In the genomic region with DNA sequence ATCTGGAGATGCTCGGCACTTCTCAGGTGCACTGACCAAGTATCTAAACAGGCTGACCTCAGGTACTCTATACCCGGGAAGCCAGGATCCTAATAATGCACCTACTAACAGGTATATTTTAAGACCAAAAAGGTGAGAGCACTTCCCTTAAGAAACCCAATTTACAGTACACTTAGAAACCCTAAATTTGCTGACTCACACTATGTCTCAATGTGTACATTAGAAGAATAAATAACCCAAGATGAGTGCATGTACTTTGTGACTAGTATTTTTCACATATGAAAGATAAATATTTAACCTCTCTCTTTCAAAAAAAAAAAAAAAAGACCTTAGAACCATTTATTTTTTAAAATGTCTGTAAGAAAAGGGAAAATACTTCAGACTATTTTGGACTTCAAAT, we compare ENCODE assay signal across 16 cellular contexts.
DNase-seq lines count a peak whose midpoint lies in the region; ATAC-seq and TF ChIP-seq lines count a peak whose summit lies in the region.
"Had no signal": no experiment of that assay in that cellular context is flagged by ENCODE, and none has a peak within 500 bp of the region (broad histone marks: within the 10 kb centered on the region; RNA-seq: fewer than 3 reads in every experiment).

No MANE protein-coding gene starts in this region.

- no peak for DNase-seq in activated CD4-positive, alpha-beta T cell treated with anti-CD3 and anti-CD28 coated beads for 36 hours
- DNase-seq in activated CD4-positive, alpha-beta T cell treated with anti-CD3 and anti-CD28 coated beads for 48 hours: no peak
- no peak for DNase-seq in CD4-positive, alpha-beta memory T cell
- no peak for DNase-seq in T-cell
- DNase-seq in lower lobe of right lung: no peak
- no peak for DNase-seq in SKM-1 treated with dmso at 0.1 percent for 144 hours (lab: John Stamatoyannopoulos, UW; ENCODE audit: unreplicated experiment)
- DNase-seq: C1 segment of cervical spinal cord, H7, kidney, NCI-H187, stomach had no signal

- TF ChIP-seq CTCF in lower lobe of right lung (IDR thresholded peaks at IDR 0.05): no peak

- H3K27ac ChIP-seq in CD4-positive, alpha-beta memory T cell (ENCODE audit: low read depth, low read length): no peak overlapping the region
- H3K27ac ChIP-seq in lower lobe of right lung: no peak overlapping the region
- H3K27ac ChIP-seq: hepatocyte had no signal

- no peaks in the 10 kb centered on the region for H3K9me3 ChIP-seq in CD4-positive, alpha-beta memory T cell (ENCODE audit: control insufficient read depth in 1 of 2, low read length in 2 of 2)
- H3K9me3 ChIP-seq in lower lobe of right lung: no peaks in the 10 kb centered on the region
- H3K9me3 ChIP-seq: stomach, upper lobe of left lung had no signal

- no peak for ATAC-seq in activated CD4-positive, alpha-beta T cell treated with anti-CD3 and anti-CD28 coated beads for 36 hours
- no peak for ATAC-seq in T-cell (replicated peaks in 1 of 4)
- peak; percentile 50 to 85 for ATAC-seq in lower lobe of right lung
- no peak for ATAC-seq in HG03442 (IDR thresholded peaks at IDR 0.05; ENCODE audit: unreplicated experiment)
- no peak for ATAC-seq in HG03439 (IDR thresholded peaks at IDR 0.05; ENCODE audit: unreplicated experiment)

- H3K4me3 ChIP-seq in CD4-positive, alpha-beta memory T cell (ENCODE audit: low read length in 2 of 2): no peak overlapping the region
- H3K4me3 ChIP-seq in lower lobe of right lung: no peak overlapping the region
- H3K4me3 ChIP-seq: hepatocyte, stomach, upper lobe of left lung had no signal

- peaks cover 2% of the 10 kb centered on the region for H3K9me3 Mint-ChIP-seq in activated CD4-positive, alpha-beta T cell treated with anti-CD3 and anti-CD28 coated beads for 36 hours (ENCODE audit: low read depth)
- no peaks in the 10 kb centered on the region for H3K9me3 Mint-ChIP-seq in CD4-positive, alpha-beta memory T cell
- no peaks in the 10 kb centered on the region for H3K9me3 Mint-ChIP-seq in T-cell
- H3K9me3 Mint-ChIP-seq: dendritic cell treated with granulocyte-macrophage colony-stimulating factor and Interleukin-4, amounts not matched to agents 40 ng/mL and 50 ng/mL, for 4 days had no signal

- intact Hi-C loops in activated CD4-positive, alpha-beta T cell treated with anti-CD3 and anti-CD28 coated beads for 36 hours (cut with DNase I, micrococcal nuclease): loop anchor here (5.0 to 10.0 kb wide), 7 partner anchors 119 to 1381 kb away; partner anchors contain the start of genes TSHZ1 (in 1 of the 2), ZNF236 (in 1 of the 2) and ZNF516 (in 1 of the 2)
- intact Hi-C loops in CD4-positive, alpha-beta memory T cell (cut with micrococcal nuclease): no loop called here
- intact Hi-C loops in lower lobe of right lung (cut with DNase I): no loop called here

- POLR2A ChIA-PET in activated CD4-positive, alpha-beta T cell treated with anti-CD3 and anti-CD28 coated beads for 36 hours (lab: Charles Lee): no interaction called here
- POLR2A ChIA-PET in CD4-positive, alpha-beta memory T cell (lab: Charles Lee; ENCODE audit: partially characterized antibody): no interaction called here
- POLR2A ChIA-PET in T-cell (lab: Charles Lee): no interaction called here

- peaks cover 50% of the 10 kb centered on the region for H3K4me1 Mint-ChIP-seq in activated CD4-positive, alpha-beta T cell treated with anti-CD3 and anti-CD28 coated beads for 36 hours
- H3K4me1 Mint-ChIP-seq in CD4-positive, alpha-beta memory T cell: peaks cover 31 to 47% (median 42%) of the 10 kb centered on the region in 4 donors
- H3K4me1 Mint-ChIP-seq in T-cell: peaks cover 49 to 55% (median 52%) of the 10 kb centered on the region in 3 donors

- H3K4me1 ChIP-seq in CD4-positive, alpha-beta memory T cell (ENCODE audit: insufficient read depth, low read length): peaks cover 39% of the 10 kb centered on the region
- H3K4me1 ChIP-seq in lower lobe of right lung: peaks cover 7% of the 10 kb centered on the region

- H3K4me3 Mint-ChIP-seq in activated CD4-positive, alpha-beta T cell treated with anti-CD3 and anti-CD28 coated beads for 36 hours: no peak overlapping the region
- peak overlapping the region in 1 of 8 donors; percentile 2 for H3K4me3 Mint-ChIP-seq in CD4-positive, alpha-beta memory T cell
- peak overlapping the region in 2 of 3 donors; percentile 6 to 66 for H3K4me3 Mint-ChIP-seq in T-cell
- H3K4me3 Mint-ChIP-seq: dendritic cell treated with granulocyte-macrophage colony-stimulating factor and Interleukin-4, amounts not matched to agents 40 ng/mL and 50 ng/mL, for 4 days had no signal

- H3K27me3 ChIP-seq in CD4-positive, alpha-beta memory T cell (ENCODE audit: insufficient read depth, low read length): no peaks in the 10 kb centered on the region
- no peaks in the 10 kb centered on the region for H3K27me3 ChIP-seq in lower lobe of right lung (ENCODE audit: low read depth)
- H3K27me3 ChIP-seq: hepatocyte, stomach, upper lobe of left lung had no signal

- H3K36me3 Mint-ChIP-seq in activated CD4-positive, alpha-beta T cell treated with anti-CD3 and anti-CD28 coated beads for 36 hours (ENCODE audit: low read depth): peaks cover 11% of the 10 kb centered on the region
- no peaks in the 10 kb centered on the region for H3K36me3 Mint-ChIP-seq in CD4-positive, alpha-beta memory T cell
- peaks cover 4% of the 10 kb centered on the region for H3K36me3 Mint-ChIP-seq in T-cell

- CTCF ChIA-PET in activated CD4-positive, alpha-beta T cell treated with anti-CD3 and anti-CD28 coated beads for 36 hours (lab: Charles Lee): interaction anchor here (0.6 to 0.7 kb wide), 2 partner anchors 294 to 698 kb away, joined by 3 read pairs; no protein-coding TSS in a partner anchor
- CTCF ChIA-PET in CD4-positive, alpha-beta memory T cell (lab: Charles Lee; ENCODE audit: partially characterized antibody): interaction anchor here (0.7 kb wide), 1 partner anchor 325 kb away, joined by 3 read pairs; no protein-coding TSS in a partner anchor
- CTCF ChIA-PET in T-cell (lab: Charles Lee): interaction anchor here in 1 of 2 donors (0.7 kb wide), 1 partner anchor 111 kb away, joined by 3 read pairs; no protein-coding TSS in a partner anchor

- H3K27ac Mint-ChIP-seq in activated CD4-positive, alpha-beta T cell treated with anti-CD3 and anti-CD28 coated beads for 36 hours: peak overlapping the region; percentile 72
- peak overlapping the region in 4 of 7 donors; percentile 37 to 77 (median 45) for H3K27ac Mint-ChIP-seq in CD4-positive, alpha-beta memory T cell
- H3K27ac Mint-ChIP-seq in T-cell: peak overlapping the region; percentile 76 to 90
- H3K27ac Mint-ChIP-seq: dendritic cell treated with granulocyte-macrophage colony-stimulating factor and Interleukin-4, amounts not matched to agents 40 ng/mL and 50 ng/mL, for 4 days had no signal

- no peaks in the 10 kb centered on the region for H3K36me3 ChIP-seq in CD4-positive, alpha-beta memory T cell (ENCODE audit: insufficient read depth, low read length)
- H3K36me3 ChIP-seq in lower lobe of right lung: peaks cover 37% of the 10 kb centered on the region

- H3K27me3 Mint-ChIP-seq in activated CD4-positive, alpha-beta T cell treated with anti-CD3 and anti-CD28 coated beads for 36 hours: no peaks in the 10 kb centered on the region
- no peaks in the 10 kb centered on the region for H3K27me3 Mint-ChIP-seq in CD4-positive, alpha-beta memory T cell
- H3K27me3 Mint-ChIP-seq in T-cell: no peaks in the 10 kb centered on the region
- H3K27me3 Mint-ChIP-seq: dendritic cell treated with granulocyte-macrophage colony-stimulating factor and Interleukin-4, amounts not matched to agents 40 ng/mL and 50 ng/mL, for 4 days had no signal

Comparison
In these comparisons a context has a peak if more than half of its experiments do, and no peak if none do; other contexts are left out.
1. ATAC-seq: peak in lower lobe of right lung (2 of 2); none in activated CD4-positive, alpha-beta T cell treated with anti-CD3 and anti-CD28 coated beads for 36 hours (single experiment), T-cell (0 of 4), HG03442 (single experiment) and HG03439 (single experiment).
2. intact Hi-C loops: an anchor here in activated CD4-positive, alpha-beta T cell treated with anti-CD3 and anti-CD28 coated beads for 36 hours (5.0 to 10.0 kb wide); none called in CD4-positive, alpha-beta memory T cell and lower lobe of right lung.
3. Peak in every context shown above with its lines, with median percentiles within 50 percentile points of each other: H3K27ac Mint-ChIP-seq.